In genomic region chr3:52198643-52199608, GRCh38 we compare ENCODE assay signal across 7 cellular contexts. TPM values are rescaled to one million over a fixed set of nuclear protein-coding genes. Genes with fewer than 3 reads are reported as not detected.
DNase-seq lines count a peak whose midpoint lies in the region; TF ChIP-seq lines count a peak whose summit lies in the region.
"Had no signal": no experiment of that assay in that cellular context is flagged by ENCODE, and none has a peak within 500 bp of the region (broad histone marks: within the 10 kb centered on the region; RNA-seq: fewer than 3 reads in every experiment).

No MANE protein-coding gene starts in this region.

- CTCF ChIA-PET in HEK293 (lab: Yijun Ruan, JAX): no interaction called here

- intact Hi-C loops in breast epithelium (cut with DNase I; ENCODE audit: low total_unique reads): no loop called here

- H3K4me1 Mint-ChIP-seq in neural crest cell: peaks cover 26% of the 10 kb centered on the region

- H3K27me3 ChIP-seq in breast epithelium: no peaks in the 10 kb centered on the region

- peaks cover 25 to 49% of the 10 kb centered on the region in 2 experiments; a peak in 2 of 3 replicates for H3K36me3 ChIP-seq in HEK293 (ENCODE audit: control insufficient read depth in 2 of 2, insufficient read depth in 1 of 2, low read length in 2 of 2)
- no peaks in the 10 kb centered on the region for H3K36me3 ChIP-seq in breast epithelium

- H3K9me3 ChIP-seq in HEK293 (ENCODE audit: control insufficient read depth, insufficient read depth, low read depth, low read length): no peaks in the 10 kb centered on the region
- H3K9me3 ChIP-seq in breast epithelium: no peaks in the 10 kb centered on the region

- POLR2A ChIA-PET in HEK293 (lab: Yijun Ruan, JAX): no interaction called here

- TF ChIP-seq POLR2A in breast epithelium (IDR thresholded peaks at IDR 0.05): no peak

- peak overlapping the region; percentile 98 for H3K27ac Mint-ChIP-seq in neural crest cell (ENCODE audit: unreplicated experiment)

- H3K4me1 ChIP-seq in HEK293 (ENCODE audit: control insufficient read depth, insufficient read depth, low read length): no peaks in the 10 kb centered on the region
- peaks cover 5 to 15% of the 10 kb centered on the region in 2 donors for H3K4me1 ChIP-seq in breast epithelium

- TF ChIP-seq CTCF in HEK293 (tag by site-specific recombination; IDR thresholded peaks at IDR 0.05) (no peak), breast epithelium (IDR thresholded peaks at IDR 0.05) (no peak), neural crest cell (conservative IDR thresholded peaks at IDR 0.05) (no peak)

- no peak for DNase-seq in breast epithelium (ENCODE audit: low spot score in 2 of 2)
- DNase-seq in neural crest cell (ENCODE audit: low read depth, low spot score): no peak
- DNase-seq in NCI-H748 (lab: John Stamatoyannopoulos, UW; ENCODE audit: unreplicated experiment): no peak
- no peak for DNase-seq in COLO668 (lab: John Stamatoyannopoulos, UW; ENCODE audit: unreplicated experiment)
- no peak for DNase-seq in HK-2 (ENCODE audit: unreplicated experiment)

- H3K27ac ChIP-seq in HEK293 (ENCODE audit: extremely low read depth, low read depth, low read length) (peak overlapping the region; percentile 80; the same call in 1 of the 2 replicates), breast epithelium (peak overlapping the region; percentile 84 to 87)

- no peaks in the 10 kb centered on the region for H3K27me3 Mint-ChIP-seq in neural crest cell (ENCODE audit: low read depth)

- peaks cover 12% of the 10 kb centered on the region for H3K36me3 Mint-ChIP-seq in neural crest cell (ENCODE audit: low read depth)

- no peaks in the 10 kb centered on the region for H3K9me3 Mint-ChIP-seq in neural crest cell

- peak overlapping the region; percentile 99 for H3K4me3 Mint-ChIP-seq in neural crest cell

- peak overlapping the region; percentile 88 for H3K4me3 ChIP-seq in HEK293 (ENCODE audit: low read depth, low read length)
- peak overlapping the region; percentile 74 to 78 (median 77) for H3K4me3 ChIP-seq in breast epithelium

TF ChIP-seq in HEK293, 187 proteins besides CTCF, POLR2A, EP300 and RAD21:
- TF ChIP-seq ZBTB48 (tag by site-specific recombination; IDR thresholded peaks at IDR 0.05) (peak; percentile 51; the same call in 1 of the 2 replicates), SCRT1 (tag by site-specific recombination; IDR thresholded peaks at IDR 0.05; ENCODE audit: borderline replicate concordance) (no peak)
TF ChIP-seq in HEK293: peak in this region for 1.

RNA-seq across cellular contexts. Expression of gene ALAS1, which starts 1.0 kb away (rescaled TPM):
- total RNA-seq in breast epithelium (10 to 100 TPM; 25.9 to 34.7 (median 33.3) TPM), neural crest cell (47.8 and 53.0 TPM in 2 replicates)

RNA-seq across cellular contexts. Expression of gene TLR9, which starts 26.5 kb away (rescaled TPM):
- total RNA-seq in breast epithelium (under 1 TPM in 1 of 3 donors, not detected in 2; 0.29 TPM), neural crest cell (0.16 TPM in 1 of 2 replicates, not detected in the other)
- total RNA-seq: HT1080 had no signal

RNA-seq across cellular contexts. Expression of gene TWF2, which starts 40.0 kb away (rescaled TPM):
- 10 to 100 TPM; 52.7 to 84.5 (median 65.2) TPM for total RNA-seq in breast epithelium
- total RNA-seq in neural crest cell: 30.7 and 31.7 TPM in 2 replicates

RNA-seq across cellular contexts. Expression of gene POC1A, which starts 44.7 kb away (rescaled TPM):
- 1 to 10 TPM; 1.9 to 2.7 (median 2.6) TPM for total RNA-seq in breast epithelium
- 27.7 and 30.1 TPM in 2 replicates for total RNA-seq in neural crest cell

RNA-seq across cellular contexts. Expression of gene PPM1M, which starts 46.6 kb away (rescaled TPM):
- 10 to 100 TPM; 15.4 to 31.2 (median 20.2) TPM for total RNA-seq in breast epithelium
- 4.3 and 4.4 TPM in 2 replicates for total RNA-seq in neural crest cell
